ENCODE assay signal across 9 cellular contexts in the genomic region with DNA sequence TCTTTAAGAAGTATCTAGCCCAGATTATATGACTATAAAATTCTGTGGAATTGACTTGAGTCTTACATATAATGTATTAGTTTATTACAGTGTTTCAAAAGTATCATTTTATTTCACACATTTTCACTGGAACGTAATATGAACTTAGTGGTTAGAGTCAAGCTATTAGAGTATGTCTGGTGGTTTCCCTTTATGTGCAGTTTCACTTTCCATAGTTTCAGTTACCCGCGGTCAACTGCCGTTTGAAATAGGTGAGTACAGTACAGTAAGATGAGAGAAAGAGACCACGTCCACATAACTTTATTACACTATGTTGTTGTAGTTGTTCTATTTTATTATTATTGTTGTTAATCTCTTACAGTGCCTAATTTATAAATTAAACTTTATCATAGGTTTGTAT. TPM values are rescaled to one million over a fixed set of nuclear protein-coding genes. Genes with fewer than 3 reads are reported as not detected.
DNase-seq lines count a peak whose midpoint lies in the region; ATAC-seq and TF ChIP-seq lines count a peak whose summit lies in the region.
"Had no signal": no experiment of that assay in that cellular context is flagged by ENCODE, and none has a peak within 500 bp of the region (broad histone marks: within the 10 kb centered on the region; RNA-seq: fewer than 3 reads in every experiment).

No MANE protein-coding gene starts in this region.

- no peak for TF ChIP-seq CTCF in mucosa of descending colon (IDR thresholded peaks at IDR 0.05)

- H3K4me3 ChIP-seq in mucosa of descending colon = no peak overlapping the region
- H3K4me3 ChIP-seq: SK-N-MC had no signal

- DNase-seq in mucosa of descending colon (no peak), NCI-H1417 treated with DMSO at 0.1 percent for 48 hours (lab: John Stamatoyannopoulos, UW) (no peak), Right ventricle myocardium superior (no peak), NCI-H345 treated with DMSO at 0.1 percent for 48 hours (lab: John Stamatoyannopoulos, UW; ENCODE audit: unreplicated experiment) (no peak)
- DNase-seq: H9 had no signal

- no peaks in the 10 kb centered on the region for H3K36me3 ChIP-seq in mucosa of descending colon (ENCODE audit: low read depth)

- intact Hi-C loops in mucosa of descending colon (cut with DNase I, micrococcal nuclease) (loop anchor here (5.0 to 10.0 kb wide), 3 partner anchors 419 to 812 kb away; partner anchors contain the start of gene SEMA6A (in 1 of the 2)), Right ventricle myocardium superior (cut with DNase I) (loop anchor here (5.0 to 10.0 kb wide), 2 partner anchors 302 to 419 kb away; no protein-coding TSS in a partner anchor)

- H3K9me3 ChIP-seq in mucosa of descending colon = no peaks in the 10 kb centered on the region

- peak; percentile 98 for ATAC-seq in GM18870 (IDR thresholded peaks at IDR 0.05; ENCODE audit: unreplicated experiment)
- ATAC-seq in GM21723 (IDR thresholded peaks at IDR 0.05; ENCODE audit: unreplicated experiment) = peak; percentile 99
- peak; percentile 93 for ATAC-seq in HG03571 (IDR thresholded peaks at IDR 0.05; ENCODE audit: unreplicated experiment)
- peak; percentile 49 for ATAC-seq in mucosa of descending colon
- ATAC-seq in Right ventricle myocardium superior (ENCODE audit: poor library complexity) = no peak

- H3K4me1 ChIP-seq in mucosa of descending colon (ENCODE audit: low read depth) = no peaks in the 10 kb centered on the region

RNA-seq across cellular contexts. Expression of gene COMMD10, which starts 50.5 kb away (rescaled TPM):
- 10 to 100 TPM; 20.6 to 31.1 (median 29.0) TPM for total RNA-seq in mucosa of descending colon
- total RNA-seq in Right ventricle myocardium superior = 31.5 TPM
